In the genomic region with DNA sequence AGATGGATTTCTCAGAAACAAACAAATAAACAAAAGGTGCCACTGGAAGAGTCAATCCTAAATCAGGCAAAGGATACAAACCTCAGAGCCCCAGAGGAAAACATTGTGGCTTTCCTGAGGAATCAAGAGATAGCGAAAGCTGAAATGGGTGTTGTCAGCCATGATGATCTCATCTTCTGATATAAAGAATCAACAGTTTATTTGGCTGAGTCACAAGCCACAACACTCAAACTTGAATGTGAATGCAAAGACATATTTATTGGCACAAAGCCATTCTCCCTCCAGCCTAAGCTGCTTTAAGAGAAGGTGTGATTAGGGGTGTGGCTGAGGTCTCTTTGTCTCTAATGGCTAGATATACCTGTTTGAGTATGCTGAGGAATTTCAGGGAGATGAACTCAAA, we compare ENCODE assay signal across 15 cellular contexts.
A peak's percentile ranks its signal among the peaks of the same experiment; 100 is the strongest.
DNase-seq lines count a peak whose midpoint lies in the region; TF ChIP-seq lines count a peak whose summit lies in the region.
"Had no signal": no experiment of that assay in that cellular context is flagged by ENCODE, and none has a peak within 500 bp of the region (broad histone marks: within the 10 kb centered on the region; RNA-seq: fewer than 3 reads in every experiment).

No MANE protein-coding gene starts in this region.

- no peak overlapping the region for H3K4me3 Mint-ChIP-seq in progenitor cell of endocrine pancreas (ENCODE audit: low read depth)
- H3K4me3 Mint-ChIP-seq in activated CD4-positive, alpha-beta T cell treated with anti-CD3 and anti-CD28 coated beads, Interleukin-2, amount 10 ng/mL, durations not matched to agents 7 days and 5 days = no peak overlapping the region
- H3K4me3 Mint-ChIP-seq: CD14-positive monocyte, nephron progenitor cell had no signal

- no peaks in the 10 kb centered on the region for H3K27me3 ChIP-seq in SJSA1 (replicated peaks)

- peak overlapping the region; percentile 81 for H3K27ac ChIP-seq in SJSA1
- H3K27ac ChIP-seq: KMS-11, SK-N-MC had no signal

- no peak overlapping the region for H3K27ac Mint-ChIP-seq in progenitor cell of endocrine pancreas
- H3K27ac Mint-ChIP-seq in activated CD4-positive, alpha-beta T cell treated with anti-CD3 and anti-CD28 coated beads, Interleukin-2, amount 10 ng/mL, durations not matched to agents 7 days and 5 days = no peak overlapping the region
- H3K27ac Mint-ChIP-seq: CD14-positive monocyte, nephron progenitor cell had no signal

- DNase-seq in AG09309 (ENCODE audit: low read depth) (peak; percentile 7), HFF-Myc (ENCODE audit: extremely low read depth, low read depth) (peak; percentile 31), SJSA1 (ENCODE audit: low read depth in 1 of 2, low spot score in 2 of 2) (peak in 1 of 2 experiments; percentile 57), fibroblast of pulmonary artery (ENCODE audit: low read depth) (peak; percentile 55), progenitor cell of endocrine pancreas (ENCODE audit: low spot score, unreplicated experiment) (no peak), HEK293T (ENCODE audit: extremely low spot score) (no peak)
- no peak for DNase-seq in activated CD4-positive, alpha-beta T cell treated with anti-CD3 and anti-CD28 coated beads for 1 hour
- no peak for DNase-seq in activated CD4-positive, alpha-beta T cell treated with anti-CD3 and anti-CD28 coated beads, Interleukin-2, amount 10 ng/mL, durations not matched to agents 7 days and 5 days
- DNase-seq: activated CD4-positive, CD25-positive, alpha-beta regulatory T cell treated with anti-CD3 and anti-CD28 coated beads, Interleukin-2, amount 50 U/mL, for 72 hours; NCI-H446 treated with DMSO at 0.1 percent for 48 hours; nephron progenitor cell; stimulated activated CD8-positive, alpha-beta memory T cell treated with anti-CD3 and anti-CD28 coated beads, Interleukin-4, amount 100 ng/mL, for 48 hours had no signal

- H3K27me3 Mint-ChIP-seq in progenitor cell of endocrine pancreas = no peaks in the 10 kb centered on the region
- peaks cover 1% of the 10 kb centered on the region for H3K27me3 Mint-ChIP-seq in activated CD4-positive, alpha-beta T cell treated with anti-CD3 and anti-CD28 coated beads, Interleukin-2, amount 10 ng/mL, durations not matched to agents 7 days and 5 days

- no peaks in the 10 kb centered on the region for H3K36me3 ChIP-seq in SJSA1

- peaks cover 17% of the 10 kb centered on the region for H3K4me1 ChIP-seq in SJSA1 (replicated peaks)

- no peak for TF ChIP-seq CTCF in AG09309 (IDR thresholded peaks at IDR 0.05; ENCODE audit: control insufficient read depth, insufficient read depth, low read depth, low read length, missing control alignments)
- TF ChIP-seq CTCF in HFF-Myc (IDR thresholded peaks at IDR 0.05; ENCODE audit: low read depth, low read length, missing control alignments) = no peak
- no peak for TF ChIP-seq CTCF in fibroblast of pulmonary artery (IDR thresholded peaks at IDR 0.05; ENCODE audit: low read length, missing control alignments)
- TF ChIP-seq CTCF in progenitor cell of endocrine pancreas (IDR thresholded peaks at IDR 0.05; ENCODE audit: unreplicated experiment) = no peak

- no peaks in the 10 kb centered on the region for H3K9me3 ChIP-seq in SJSA1 (replicated peaks)

- POLR2A ChIA-PET in HEK293T (lab: Yijun Ruan, JAX) = no interaction called here
- POLR2A ChIA-PET in activated CD4-positive, alpha-beta T cell treated with anti-CD3 and anti-CD28 coated beads, Interleukin-2, amount 10 ng/mL, durations not matched to agents 7 days and 5 days (lab: Charles Lee) = no interaction called here

- H3K36me3 Mint-ChIP-seq in progenitor cell of endocrine pancreas (ENCODE audit: insufficient read depth) = no peaks in the 10 kb centered on the region
- no peaks in the 10 kb centered on the region for H3K36me3 Mint-ChIP-seq in activated CD4-positive, alpha-beta T cell treated with anti-CD3 and anti-CD28 coated beads, Interleukin-2, amount 10 ng/mL, durations not matched to agents 7 days and 5 days (ENCODE audit: low read depth)
- H3K36me3 Mint-ChIP-seq: CD14-positive monocyte had no signal

- H3K4me3 ChIP-seq in AG09309 (ENCODE audit: control insufficient read depth, low read depth, low read length) (no peak overlapping the region), HFF-Myc (replicated peaks; ENCODE audit: low read depth, low read length) (no peak overlapping the region), SJSA1 (no peak overlapping the region), fibroblast of pulmonary artery (replicated peaks; ENCODE audit: low read depth, low read length) (no peak overlapping the region)
- H3K4me3 ChIP-seq: SK-N-MC had no signal

- CTCF ChIA-PET in HEK293T (lab: Yijun Ruan, JAX) = interaction anchor here (0.5 kb wide), 1 partner anchor 15 kb away, joined by 3 read pairs; no protein-coding TSS in a partner anchor
- CTCF ChIA-PET in activated CD4-positive, alpha-beta T cell treated with anti-CD3 and anti-CD28 coated beads, Interleukin-2, amount 10 ng/mL, durations not matched to agents 7 days and 5 days (lab: Charles Lee) = no interaction called here

- H3K4me1 Mint-ChIP-seq in progenitor cell of endocrine pancreas (ENCODE audit: low read depth) = no peaks in the 10 kb centered on the region
- no peaks in the 10 kb centered on the region for H3K4me1 Mint-ChIP-seq in activated CD4-positive, alpha-beta T cell treated with anti-CD3 and anti-CD28 coated beads, Interleukin-2, amount 10 ng/mL, durations not matched to agents 7 days and 5 days
- H3K4me1 Mint-ChIP-seq: nephron progenitor cell had no signal

- H3K9me3 Mint-ChIP-seq in progenitor cell of endocrine pancreas (ENCODE audit: low read depth) = no peaks in the 10 kb centered on the region
- no peaks in the 10 kb centered on the region for H3K9me3 Mint-ChIP-seq in activated CD4-positive, alpha-beta T cell treated with anti-CD3 and anti-CD28 coated beads, Interleukin-2, amount 10 ng/mL, durations not matched to agents 7 days and 5 days
- H3K9me3 Mint-ChIP-seq: nephron progenitor cell had no signal

TF ChIP-seq in HEK293T, 16 proteins besides CTCF, POLR2A, EP300 and RAD21:
- TF ChIP-seq HDGF (IDR thresholded peaks at IDR 0.05; ENCODE audit: borderline replicate concordance) = no peak
- no peak for TF ChIP-seq PKNOX1 (IDR thresholded peaks at IDR 0.05)
- TF ChIP-seq TARDBP (IDR thresholded peaks at IDR 0.05) = no peak
- no peak for TF ChIP-seq ELF4 (IDR thresholded peaks at IDR 0.05)
- no peak for TF ChIP-seq LEF1 (IDR thresholded peaks at IDR 0.05; ENCODE audit: borderline replicate concordance)
- TF ChIP-seq ZNF384 (IDR thresholded peaks at IDR 0.05) = no peak
- TF ChIP-seq FOXK2 (IDR thresholded peaks at IDR 0.05) = no peak
- no peak for TF ChIP-seq CTBP1 (IDR thresholded peaks at IDR 0.05; ENCODE audit: borderline replicate concordance)
- no peak for TF ChIP-seq BHLHE40 (IDR thresholded peaks at IDR 0.05; ENCODE audit: borderline replicate concordance)
- TF ChIP-seq FOXA1 (IDR thresholded peaks at IDR 0.05) = no peak
- no peak for TF ChIP-seq SP1 (IDR thresholded peaks at IDR 0.05)
- no peak for TF ChIP-seq FOXM1 (IDR thresholded peaks at IDR 0.05; ENCODE audit: borderline replicate concordance)
- no peak for TF ChIP-seq NFRKB (IDR thresholded peaks at IDR 0.05)
- TF ChIP-seq ARNT (IDR thresholded peaks at IDR 0.05) = no peak
- TF ChIP-seq L3MBTL2 (conservative IDR thresholded peaks at IDR 0.05) = no peak
- TF ChIP-seq SUZ12 (IDR thresholded peaks at IDR 0.05) = no peak

Comparison
In these comparisons a context has a peak if more than half of its experiments do, and no peak if none do; other contexts are left out.
1. DNase-seq: peak in AG09309 (single experiment), HFF-Myc (single experiment) and fibroblast of pulmonary artery (single experiment); none in progenitor cell of endocrine pancreas (single experiment), HEK293T (single experiment), activated CD4-positive, alpha-beta T cell treated with anti-CD3 and anti-CD28 coated beads for 1 hour (single experiment) and activated CD4-positive, alpha-beta T cell treated with anti-CD3 and anti-CD28 coated beads, Interleukin-2, amount 10 ng/mL, durations not matched to agents 7 days and 5 days (single experiment).